Comparison of ENCODE assay signal across 9 cellular contexts in genomic region chr2:221465776-221466175, GRCh38.
A peak's percentile ranks its signal among the peaks of the same experiment; 100 is the strongest.
DNase-seq lines count a peak whose midpoint lies in the region; ATAC-seq, FAIRE-seq and TF ChIP-seq lines count a peak whose summit lies in the region.
"Had no signal": no experiment of that assay in that cellular context is flagged by ENCODE, and none has a peak within 500 bp of the region (broad histone marks: within the 10 kb centered on the region; RNA-seq: fewer than 3 reads in every experiment).

No MANE protein-coding gene starts in this region.

- no peak for TF ChIP-seq CTCF in GM20000 (IDR thresholded peaks at IDR 0.05; ENCODE audit: extremely low read depth, missing control alignments)

- FAIRE-seq in GM18507 (lab: Jason Lieb, UNC), result peak; percentile 53

- DNase-seq in GM18507 (ENCODE audit: extremely low spot score, insufficient read length, low read depth), result no peak
- peak; percentile 61 for DNase-seq in glomerular visceral epithelial cell (ENCODE audit: extremely low spot score)
- no peak for DNase-seq in EL
- DNase-seq in GM20000 (ENCODE audit: low spot score), result no peak
- DNase-seq in NCI-H446 (lab: John Stamatoyannopoulos, UW), result no peak
- DNase-seq in nucleus accumbens (lab: John Stamatoyannopoulos, UW), result no peak

- ATAC-seq in GM21515 (IDR thresholded peaks at IDR 0.05; ENCODE audit: unreplicated experiment) (peak; percentile 81), HG03571 (IDR thresholded peaks at IDR 0.05; ENCODE audit: unreplicated experiment) (peak; percentile 74)
- ATAC-seq: Panc1 had no signal
